Comparison of ENCODE assay signal across 9 cellular contexts in the genomic region with DNA sequence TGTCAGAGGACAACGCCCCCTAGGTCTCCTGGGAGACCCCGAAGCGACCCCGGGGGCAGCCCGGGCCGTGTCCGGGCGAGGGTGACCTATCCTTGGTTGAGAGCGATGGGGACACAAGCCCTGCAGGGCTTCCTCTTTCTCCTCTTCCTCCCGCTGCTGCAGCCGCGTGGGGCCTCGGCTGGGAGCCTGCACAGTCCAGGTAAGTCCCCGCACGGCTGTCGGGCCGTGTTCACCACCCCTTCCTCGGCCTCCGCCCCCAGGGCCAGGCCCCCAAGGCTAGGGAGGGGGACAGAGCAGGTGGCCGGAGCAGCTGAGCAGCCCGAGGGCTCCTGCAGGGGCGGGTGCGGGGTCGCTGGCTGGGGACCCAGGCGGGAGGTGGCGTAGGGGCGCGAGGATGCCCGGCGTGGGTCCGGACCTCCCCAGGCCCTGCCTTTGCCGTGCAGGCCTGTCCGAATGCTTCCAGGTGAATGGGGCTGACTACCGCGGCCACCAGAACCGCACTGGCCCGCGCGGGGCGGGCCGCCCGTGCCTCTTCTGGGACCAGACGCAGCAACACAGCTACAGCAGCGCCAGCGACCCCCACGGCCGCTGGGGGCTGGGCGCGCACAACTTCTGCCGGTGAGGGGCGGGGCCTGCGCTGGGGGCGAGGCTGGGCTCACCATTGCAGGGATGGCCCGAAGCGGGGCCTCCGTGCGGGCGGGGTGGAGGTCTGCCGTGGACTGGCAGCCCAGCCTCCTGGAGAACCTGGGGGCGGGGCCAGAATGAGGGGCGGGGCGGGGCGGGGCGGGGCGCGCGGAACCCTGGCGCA. TPM values are rescaled to one million over a fixed set of nuclear protein-coding genes. Genes with fewer than 3 reads are reported as not detected.
DNase-seq lines count a peak whose midpoint lies in the region; ATAC-seq and TF ChIP-seq lines count a peak whose summit lies in the region.
"Had no signal": no experiment of that assay in that cellular context is flagged by ENCODE, and none has a peak within 500 bp of the region (broad histone marks: within the 10 kb centered on the region; RNA-seq: fewer than 3 reads in every experiment).

No MANE protein-coding gene starts in this region.

- POLR2A ChIA-PET in GM10248 (lab: Yijun Ruan, JAX) = interaction anchor here (0.7 kb wide), 1 partner anchor 16 kb away, joined by 6 read pairs; a partner anchor contains a TSS

- peak overlapping the region; percentile 36 for H3K4me3 ChIP-seq in NB4 (ENCODE audit: low read depth, low read length)
- peak overlapping the region; percentile 23 for H3K4me3 ChIP-seq in astrocyte of the cerebellum (ENCODE audit: low read depth, low read length)
- peak overlapping the region; percentile 35 for H3K4me3 ChIP-seq in mesendoderm (ENCODE audit: low read length)
- peak overlapping the region; percentile 29 for H3K4me3 ChIP-seq in urinary bladder (ENCODE audit: low read depth, low read length)
- H3K4me3 ChIP-seq: body of pancreas had no signal

- H4K8ac ChIP-seq in mesendoderm (ENCODE audit: low read depth, low read length) = no peak overlapping the region

- H3K4ac ChIP-seq in mesendoderm (ENCODE audit: low read depth, low read length) = peak overlapping the region; percentile 5

- WGBS in mesendoderm (ENCODE audit: extremely low coverage, insufficient coverage, low lambda C conversion rate) = no CpG with 5 or more reads among the region's 68 CpGs
- under 1% methylated on average over 68 of the region's 68 CpGs for WGBS in urinary bladder

- no peak for TF ChIP-seq CTCF in GM10248 (IDR thresholded peaks at IDR 0.05; ENCODE audit: control extremely low read depth, extremely low read depth, low read depth, missing control alignments)
- TF ChIP-seq CTCF in NB4 (IDR thresholded peaks at IDR 0.05; ENCODE audit: low read depth, low read length) = no peak
- TF ChIP-seq CTCF in astrocyte of the cerebellum (IDR thresholded peaks at IDR 0.05; ENCODE audit: low read depth, low read length, missing control alignments) = no peak

- H3K79me1 ChIP-seq in mesendoderm (ENCODE audit: low read length) = no peaks in the 10 kb centered on the region

- H3K9ac ChIP-seq in mesendoderm (ENCODE audit: low read length) = peak overlapping the region; percentile 75

- H3K56ac ChIP-seq in mesendoderm (ENCODE audit: low read length) = peak overlapping the region; percentile 82

- no peak overlapping the region for H2BK5ac ChIP-seq in mesendoderm (ENCODE audit: low read length)

- in situ Hi-C loops in astrocyte of the cerebellum (cut with HindIII; ENCODE audit: low sequenced_read_pairs) = no loop called here

- no peak overlapping the region for H2BK15ac ChIP-seq in mesendoderm (replicated peaks; ENCODE audit: low read depth)

- no peaks in the 10 kb centered on the region for H3K79me2 ChIP-seq in mesendoderm (ENCODE audit: control insufficient read depth, insufficient read depth, low read length)

- no peaks in the 10 kb centered on the region for H3K27me3 ChIP-seq in mesendoderm (ENCODE audit: insufficient read depth, low read length, poor library complexity)

- H3K36me3 ChIP-seq in mesendoderm (ENCODE audit: control insufficient read depth, insufficient read depth, low read length) (no peaks in the 10 kb centered on the region), urinary bladder (ENCODE audit: insufficient read depth) (no peaks in the 10 kb centered on the region)

- peak overlapping the region; percentile 93 for H3K4me2 ChIP-seq in mesendoderm (ENCODE audit: low read length)

- H3K18ac ChIP-seq in mesendoderm (ENCODE audit: low read length) = no peak overlapping the region

- no peak overlapping the region for H4K5ac ChIP-seq in mesendoderm (ENCODE audit: low read length)

- peak; percentile 52 for TF ChIP-seq POLR2A in NB4 (IDR thresholded peaks at IDR 0.05; ENCODE audit: extremely low read depth, insufficient read length)

- H3K27ac ChIP-seq in mesendoderm (ENCODE audit: low read depth, low read length) (peak overlapping the region; percentile 26), urinary bladder (ENCODE audit: low read depth) (no peak overlapping the region)
- H3K27ac ChIP-seq: body of pancreas had no signal

- H2BK120ac ChIP-seq in mesendoderm (ENCODE audit: low read depth, low read length) = no peak overlapping the region

- H3K4me1 ChIP-seq in mesendoderm (ENCODE audit: control insufficient read depth, low read depth, low read length) (no peaks in the 10 kb centered on the region), urinary bladder (ENCODE audit: insufficient read depth) (peaks cover 5% of the 10 kb centered on the region)

- CTCF ChIA-PET in GM10248 (lab: Yijun Ruan, JAX) = interaction anchor here (1.0 to 8.6 kb wide), 7 partner anchors 8 to 96 kb away, joined by 3 to 54 read pairs (median 8); no protein-coding TSS in a partner anchor

- peak; percentile 88 for DNase-seq in GM10248 (ENCODE audit: extremely low spot score)
- DNase-seq in NB4 (ENCODE audit: low read depth) = peak; percentile 87
- DNase-seq in SKM-1 treated with dmso at 0.1 percent for 144 hours (lab: John Stamatoyannopoulos, UW; ENCODE audit: unreplicated experiment) = peak; percentile 84
- no peak for DNase-seq in astrocyte of the cerebellum (ENCODE audit: low read depth)
- DNase-seq in mesendoderm = peak; percentile 96

- no peak overlapping the region for H2AK5ac ChIP-seq in mesendoderm (ENCODE audit: low read length)

- no peak overlapping the region for H3K23ac ChIP-seq in mesendoderm (ENCODE audit: low read length)

- ATAC-seq in HG03135 (IDR thresholded peaks at IDR 0.05; ENCODE audit: unreplicated experiment) (no peak), GM21786 (IDR thresholded peaks at IDR 0.05; ENCODE audit: unreplicated experiment) (no peak)
- ATAC-seq: body of pancreas had no signal

RNA-seq across cellular contexts. Expression of a gene that starts 0.5 kb away (rescaled TPM):
- polyA plus RNA-seq in mesendoderm (2013, experiment 1 of 2) = 2.0 TPM
- polyA plus RNA-seq in mesendoderm (2013, experiment 2 of 2) = 1.9 TPM
- 0.11 TPM for total RNA-seq in urinary bladder
- not detected for polyA plus RNA-seq in urinary bladder

RNA-seq across cellular contexts. Expression of a gene that starts 4.5 kb away (rescaled TPM):
- 19.8 TPM for polyA plus RNA-seq in mesendoderm (2013, experiment 1 of 2)
- 19.1 TPM for polyA plus RNA-seq in mesendoderm (2013, experiment 2 of 2)
- total RNA-seq in urinary bladder = 4.5 TPM
- polyA plus RNA-seq in urinary bladder = 5.1 TPM

RNA-seq across cellular contexts. Expression of a gene that starts 15.6 kb away (rescaled TPM):
- polyA plus RNA-seq in mesendoderm (2013, experiment 1 of 2) = 104 TPM
- polyA plus RNA-seq in mesendoderm (2013, experiment 2 of 2) = 100 TPM
- 2.5 TPM for total RNA-seq in urinary bladder
- polyA plus RNA-seq in urinary bladder = 1.1 TPM

RNA-seq across cellular contexts. Expression of a gene that starts 48.1 kb away (rescaled TPM):
- 0.20 TPM for polyA plus RNA-seq in mesendoderm (2013, experiment 1 of 2)
- polyA plus RNA-seq in mesendoderm (2013, experiment 2 of 2) = 0.15 TPM
- not detected for total RNA-seq in urinary bladder
- polyA plus RNA-seq in urinary bladder = 0.04 TPM

RNA-seq across cellular contexts. Expression of a gene that starts 52.9 kb away (rescaled TPM):
- 5.1 TPM for polyA plus RNA-seq in mesendoderm (2013, experiment 1 of 2)
- polyA plus RNA-seq in mesendoderm (2013, experiment 2 of 2) = 5.3 TPM
- 11.4 TPM for total RNA-seq in urinary bladder
- 38.0 TPM for polyA plus RNA-seq in urinary bladder
